Comparison of ENCODE assay signal across 25 cellular contexts in the genomic region with DNA sequence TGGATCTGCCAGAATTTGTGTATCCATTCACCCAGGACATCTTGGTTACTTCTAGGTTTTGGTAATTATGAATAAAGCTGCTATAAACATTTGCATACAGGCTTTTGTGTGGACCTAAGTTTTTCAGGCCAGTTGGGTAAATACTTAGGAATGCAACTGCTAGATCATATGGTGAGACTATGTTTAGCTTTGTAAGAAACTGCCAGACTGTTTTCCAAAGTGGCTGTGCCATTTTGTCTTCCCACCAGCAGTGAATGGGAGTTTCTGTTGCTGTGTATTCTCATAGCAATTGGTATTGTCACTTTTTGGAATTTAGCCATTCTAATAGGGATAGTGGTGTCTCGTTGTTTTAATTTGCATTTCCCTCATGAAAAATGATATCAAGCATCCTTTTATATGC.
DNase-seq lines count a peak whose midpoint lies in the region; ATAC-seq, FAIRE-seq and TF ChIP-seq lines count a peak whose summit lies in the region.
"Had no signal": no experiment of that assay in that cellular context is flagged by ENCODE, and none has a peak within 500 bp of the region (broad histone marks: within the 10 kb centered on the region; RNA-seq: fewer than 3 reads in every experiment).

No MANE protein-coding gene starts in this region.

- H3K36me3 ChIP-seq in mucosa of descending colon (ENCODE audit: low read depth) = no peaks in the 10 kb centered on the region
- H3K36me3 ChIP-seq: BE2C had no signal

- peaks cover 8% of the 10 kb centered on the region for H3K4me1 ChIP-seq in mucosa of descending colon (ENCODE audit: low read depth)

- TF ChIP-seq POLR2A in GM12892 (IDR thresholded peaks at IDR 0.05; ENCODE audit: low read depth, low read length) = no peak

- H3K27ac Mint-ChIP-seq in brain = peak overlapping the region in 3 of 5 experiments; percentile 20 to 55 (median 34)
- H3K27ac Mint-ChIP-seq: CD4-positive, CD25-positive, alpha-beta regulatory T cell; CD8-positive, alpha-beta memory T cell had no signal

- TF ChIP-seq CTCF in brain (conservative IDR thresholded peaks at IDR 0.05) (no peak), fibroblast of villous mesenchyme (IDR thresholded peaks at IDR 0.05; ENCODE audit: insufficient read depth, low read depth, low read length) (no peak), mucosa of descending colon (IDR thresholded peaks at IDR 0.05) (no peak)

- H3K36me3 Mint-ChIP-seq in brain = no peaks in the 10 kb centered on the region
- H3K36me3 Mint-ChIP-seq: CD4-positive, CD25-positive, alpha-beta regulatory T cell; CD8-positive, alpha-beta memory T cell had no signal

- H3K9me3 ChIP-seq in mucosa of descending colon = no peaks in the 10 kb centered on the region

- FAIRE-seq in GM12892 (lab: Jason Lieb, UNC) = no peak
- FAIRE-seq: A204.1, GM12878, GM19239, HTR-8/SVneo had no signal

- intact Hi-C loops in mucosa of descending colon (cut with DNase I, micrococcal nuclease) = no loop called here

- H3K9me3 Mint-ChIP-seq in brain = peaks cover 0 to 27% (median 17%) of the 10 kb centered on the region in 5 experiments
- H3K9me3 Mint-ChIP-seq: CD8-positive, alpha-beta memory T cell had no signal

- H3K27me3 Mint-ChIP-seq in brain = peaks cover 6% of the 10 kb centered on the region

- no peak for ATAC-seq in mucosa of descending colon
- ATAC-seq: GM12878, HCT116 had no signal

- DNase-seq in NCI-H526 treated with DMSO at 0.1 percent for 48 hours (lab: John Stamatoyannopoulos, UW) (peak; percentile 39), fibroblast of villous mesenchyme (ENCODE audit: low read depth) (peak; percentile 8), NCI-H82 (lab: John Stamatoyannopoulos, UW) (no peak), GM19240 (ENCODE audit: insufficient read length, low spot score) (no peak), mucosa of descending colon (no peak), GM12892 (ENCODE audit: insufficient read length) (no peak)
- DNase-seq: ACHN; BE2C; C1 segment of cervical spinal cord; CD4-positive, CD25-positive, alpha-beta regulatory T cell; CD8-positive, alpha-beta memory T cell; COR-L47; DMS 273 treated with DMSO at 0.1 percent for 48 hours; DMS53; DND-41; EL; GOT3; H7; IMR-90 had no signal

- no peak overlapping the region for H3K4me3 ChIP-seq in fibroblast of villous mesenchyme (ENCODE audit: low read depth, low read length)
- no peak overlapping the region for H3K4me3 ChIP-seq in mucosa of descending colon
- H3K4me3 ChIP-seq: GM12878 had no signal

- H3K4me1 Mint-ChIP-seq in brain = peaks cover 48% of the 10 kb centered on the region

- no peak overlapping the region for H3K4me3 Mint-ChIP-seq in brain
- H3K4me3 Mint-ChIP-seq: CD4-positive, CD25-positive, alpha-beta regulatory T cell; CD8-positive, alpha-beta memory T cell had no signal

Comparison
In these comparisons a context has a peak if more than half of its experiments do, and no peak if none do; other contexts are left out.
1. DNase-seq: peak in NCI-H526 treated with DMSO at 0.1 percent for 48 hours (single experiment) and fibroblast of villous mesenchyme (single experiment); none in NCI-H82 (single experiment), GM19240 (single experiment), mucosa of descending colon (0 of 3) and GM12892 (single experiment).